8 cellular contexts compared by ENCODE assay signal in genomic region chr2:67970542-67970941, GRCh38.
"Had no signal": no experiment of that assay in that cellular context is flagged by ENCODE, and none has a peak within 500 bp of the region (broad histone marks: within the 10 kb centered on the region; RNA-seq: fewer than 3 reads in every experiment).

No MANE protein-coding gene starts in this region.

- DNase-seq: IMR-90, KBM-7, KG1 had no signal

- FAIRE-seq: HepG2, HTR-8/SVneo, K562 had no signal

- H3K27ac ChIP-seq: HL-60, KMS-11 had no signal

- ATAC-seq: HepG2, K562 had no signal

- H3K4me3 ChIP-seq: K562 had no signal

- H3K4me2 ChIP-seq: KMS-11 had no signal
